In genomic region chr5:119393746-119394145, GRCh38 we compare ENCODE assay signal across 1 cellular context.
TF ChIP-seq lines count a peak whose summit lies in the region.

No MANE protein-coding gene starts in this region.

TF ChIP-seq in IMR-90, 13 proteins besides CTCF, POLR2A, EP300 and RAD21:
- TF ChIP-seq BHLHE40 (IDR thresholded peaks at IDR 0.05; ENCODE audit: low read depth, low read length) (no peak), RCOR1 (IDR thresholded peaks at IDR 0.05; ENCODE audit: insufficient replicate concordance, low read length) (no peak), ELK1 (IDR thresholded peaks at IDR 0.05; ENCODE audit: borderline replicate concordance, low read depth, low read length) (no peak), FOS (IDR thresholded peaks at IDR 0.05; ENCODE audit: low read depth, low read length) (no peak), NFE2L2 (IDR thresholded peaks at IDR 0.05; ENCODE audit: low read depth, low read length) (no peak), MXI1 (IDR thresholded peaks at IDR 0.05; ENCODE audit: borderline replicate concordance, low read depth, low read length) (no peak), CEBPB (IDR thresholded peaks at IDR 0.05; ENCODE audit: low read depth, low read length) (no peak), SMC3 (IDR thresholded peaks at IDR 0.05; ENCODE audit: low read depth, low read length) (no peak), RFX5 (IDR thresholded peaks at IDR 0.05; ENCODE audit: low read depth, low read length) (no peak), USF2 (IDR thresholded peaks at IDR 0.05; ENCODE audit: low read depth, low read length) (no peak), MAFK (IDR thresholded peaks at IDR 0.05; ENCODE audit: low read depth, low read length) (no peak), CHD1 (IDR thresholded peaks at IDR 0.05; ENCODE audit: low read depth, low read length) (no peak), MAZ (IDR thresholded peaks at IDR 0.05; ENCODE audit: borderline replicate concordance, low read depth, low read length) (no peak)
TF ChIP-seq in IMR-90: peak in this region for 0.
